ENCODE assay signal across 3 cellular contexts in the genomic region with DNA sequence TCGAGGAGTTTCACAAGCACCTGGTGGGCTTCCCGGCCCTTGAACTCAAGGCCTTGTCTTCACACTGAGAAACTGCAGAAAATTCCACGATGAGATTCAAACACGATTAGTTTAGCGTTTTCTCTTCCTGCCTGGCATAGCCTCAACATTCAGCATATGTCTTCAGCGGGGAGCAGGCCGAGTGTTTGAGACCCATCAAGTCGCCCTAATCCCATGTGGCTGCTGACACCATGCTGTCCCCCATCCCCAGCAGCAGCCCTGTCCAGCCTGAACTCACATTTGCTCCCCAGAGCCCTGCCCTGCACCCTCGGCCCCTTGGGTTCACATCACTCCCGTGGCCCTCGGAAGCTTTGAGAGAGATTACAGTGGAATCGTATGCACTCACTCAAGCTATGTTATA.
"Had no signal": no experiment of that assay in that cellular context is flagged by ENCODE, and none has a peak within 500 bp of the region (broad histone marks: within the 10 kb centered on the region; RNA-seq: fewer than 3 reads in every experiment).

No MANE protein-coding gene starts in this region.

- ATAC-seq: GM23338 had no signal

- H2AFZ ChIP-seq: GM23338 had no signal

- DNase-seq: H9, IMR-90 had no signal

- H3K4me2 ChIP-seq: GM23338 had no signal

- H3K4me3 ChIP-seq: GM23338 had no signal
